Comparison of ENCODE assay signal across 8 cellular contexts in the genomic region with DNA sequence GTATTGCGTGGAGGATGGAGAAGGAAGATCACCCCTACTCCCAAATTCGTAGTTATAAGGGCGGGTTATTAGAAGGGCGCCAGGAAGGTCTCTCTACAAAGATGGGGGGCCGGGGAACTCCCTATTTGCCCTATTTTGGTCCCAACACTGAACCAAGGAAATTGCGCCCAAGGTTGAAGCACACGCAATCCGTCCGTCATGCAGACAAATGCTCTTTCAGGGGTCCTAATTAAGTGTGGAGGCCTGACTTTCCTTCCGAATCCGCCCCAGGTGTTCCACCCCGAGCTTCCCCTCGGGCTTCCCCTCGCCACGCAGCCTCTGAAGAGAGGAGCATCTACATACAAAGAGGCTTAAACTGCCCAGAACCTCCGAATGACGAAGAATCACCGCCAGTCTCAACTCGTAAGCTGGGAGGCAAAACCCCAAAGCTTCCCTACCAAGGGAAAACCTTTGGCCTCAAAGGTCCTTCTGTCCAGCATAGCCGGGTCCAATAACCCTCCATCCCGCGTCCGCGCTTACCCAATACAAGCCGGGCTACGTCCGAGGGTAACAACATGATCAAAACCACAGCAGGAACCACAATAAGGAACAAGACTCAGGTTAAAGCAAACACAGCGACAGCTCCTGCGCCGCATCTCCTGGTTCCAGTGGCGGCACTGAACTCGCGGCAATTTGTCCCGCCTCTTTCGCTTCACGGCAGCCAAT. TPM values are rescaled to one million over a fixed set of nuclear protein-coding genes. Genes with fewer than 3 reads are reported as not detected.
A peak's percentile ranks its signal among the peaks of the same experiment; 100 is the strongest.
DNase-seq lines count a peak whose midpoint lies in the region; ATAC-seq and TF ChIP-seq lines count a peak whose summit lies in the region.

A gene (minus strand): TSS at position 658 of the 705 bp plus-strand sequence. CDS start 102 bp downstream, at position 556.

- no peaks in the 10 kb centered on the region for H3K9me3 Mint-ChIP-seq in Caco-2 (ENCODE audit: unreplicated experiment)
- no peaks in the 10 kb centered on the region for H3K9me3 Mint-ChIP-seq in endodermal cell
- H3K9me3 Mint-ChIP-seq in neural progenitor cell = no peaks in the 10 kb centered on the region

- no peaks in the 10 kb centered on the region for H3K27me3 Mint-ChIP-seq in Caco-2 (ENCODE audit: insufficient read depth, unreplicated experiment)
- no peaks in the 10 kb centered on the region for H3K27me3 Mint-ChIP-seq in endodermal cell (ENCODE audit: insufficient read depth)
- peaks cover 2% of the 10 kb centered on the region for H3K27me3 Mint-ChIP-seq in neural progenitor cell (ENCODE audit: insufficient read depth, low read depth)

- TF ChIP-seq CTCF in Caco-2 (IDR thresholded peaks at IDR 0.05; ENCODE audit: insufficient read depth in 1 of 2, low read depth in 1 of 2, low read length in 1 of 2, severe bottlenecking in 1 of 2, unreplicated experiment in 1 of 2) (no peak), endodermal cell (conservative IDR thresholded peaks at IDR 0.05) (no peak), neural progenitor cell (IDR thresholded peaks at IDR 0.05) (no peak)

- H3K4me1 Mint-ChIP-seq in Caco-2 (ENCODE audit: low read depth, unreplicated experiment) (peaks cover 21% of the 10 kb centered on the region), endodermal cell (peaks cover 36% of the 10 kb centered on the region), neural progenitor cell (peaks cover 35% of the 10 kb centered on the region)

- peak; percentile 1 for ATAC-seq in GM21737 (IDR thresholded peaks at IDR 0.05; ENCODE audit: unreplicated experiment)
- ATAC-seq in GM18868 (IDR thresholded peaks at IDR 0.05; ENCODE audit: unreplicated experiment) = no peak

- H3K9me3 ChIP-seq in Caco-2 (no peaks in the 10 kb centered on the region), SK-N-MC (ENCODE audit: low read depth, low read length) (no peaks in the 10 kb centered on the region), endodermal cell (ENCODE audit: control insufficient read depth, low read length) (no peaks in the 10 kb centered on the region), neural progenitor cell (ENCODE audit: low read depth) (no peaks in the 10 kb centered on the region)

- H3K4me1 ChIP-seq in Caco-2 = peaks cover 19% of the 10 kb centered on the region
- H3K4me1 ChIP-seq in endodermal cell (ENCODE audit: control insufficient read depth, insufficient read depth, low read length) = peaks cover 7% of the 10 kb centered on the region
- H3K4me1 ChIP-seq in neural progenitor cell = peaks cover 40% of the 10 kb centered on the region

- POLR2A ChIA-PET in Caco-2 (lab: Charles Lee) = interaction anchor here (0.5 to 1.6 kb wide), 9 partner anchors 12 to 443 kb away, joined by 4 to 8 read pairs (median 4); a partner anchor contains a TSS

- H3K4me3 Mint-ChIP-seq in Caco-2 (ENCODE audit: unreplicated experiment) = no peak within 1 kb of the TSS
- no peak within 1 kb of the TSS for H3K4me3 Mint-ChIP-seq in endodermal cell
- H3K4me3 Mint-ChIP-seq in neural progenitor cell = no peak within 1 kb of the TSS

- intact Hi-C loops in Caco-2 (cut with micrococcal nuclease; ENCODE audit: unreplicated experiment) = loop anchor here (1.0 to 5.0 kb wide), 7 partner anchors 101 to 371 kb away; a partner anchor contains a TSS

- H3K9ac ChIP-seq in SK-N-MC (ENCODE audit: insufficient read length) (peak within 1 kb of the TSS; percentile 99), endodermal cell (ENCODE audit: extremely low read depth, low read length, poor library complexity, severe bottlenecking) (peak within 1 kb of the TSS; percentile 95), neural progenitor cell (peak within 1 kb of the TSS; percentile 91)

- peaks cover 67% of the 10 kb centered on the region for H4K20me1 ChIP-seq in neural progenitor cell (ENCODE audit: low read depth)

- H3K79me2 ChIP-seq in neural progenitor cell (ENCODE audit: low read depth) = peaks cover 90% of the 10 kb centered on the region

- DNase-seq in Caco-2 (no peak), SK-N-MC (ENCODE audit: low read depth, low spot score) (no peak), endodermal cell (no peak), neural progenitor cell (ENCODE audit: low spot score) (no peak), NCI-H187 treated with DMSO at 0.1 percent for 48 hours (lab: John Stamatoyannopoulos, UW) (no peak), 8988T (no peak)

- H3K27ac ChIP-seq in SK-N-MC (peak within 1 kb of the TSS; percentile 85), endodermal cell (ENCODE audit: low read depth, low read length) (peak within 1 kb of the TSS; percentile 93), neural progenitor cell (peak within 1 kb of the TSS; percentile 96)

- no peaks in the 10 kb centered on the region for H3K27me3 ChIP-seq in Caco-2 (replicated peaks; ENCODE audit: control insufficient read depth, insufficient read depth, low read length)
- H3K27me3 ChIP-seq in endodermal cell (ENCODE audit: control insufficient read depth, insufficient read depth, low read length, poor library complexity, severe bottlenecking) = no peaks in the 10 kb centered on the region
- H3K27me3 ChIP-seq in neural progenitor cell = no peaks in the 10 kb centered on the region

- H3K36me3 Mint-ChIP-seq in Caco-2 (ENCODE audit: insufficient read depth, unreplicated experiment) (peaks cover 24% of the 10 kb centered on the region), endodermal cell (ENCODE audit: low read depth) (no peaks in the 10 kb centered on the region), neural progenitor cell (no peaks in the 10 kb centered on the region)

- TSS peak; percentile 62 for BruUV-seq in Caco-2 (replicated peaks; lab: Mats Ljungman, UMichigan)

- H3K4me2 ChIP-seq in neural progenitor cell = peak within 1 kb of the TSS; percentile 98

- H3K36me3 ChIP-seq in Caco-2 (ENCODE audit: control insufficient read depth, insufficient read depth, low read length) (0 out of 2 replicates have a peak, but pooled peaks cover 1% of the 10 kb centered on the region), SK-N-MC (ENCODE audit: insufficient read depth, low read length) (peaks cover 14% of the 10 kb centered on the region), endodermal cell (ENCODE audit: control insufficient read depth, insufficient read depth, low read length) (no peaks in the 10 kb centered on the region), neural progenitor cell (no peaks in the 10 kb centered on the region)

- H3K27ac Mint-ChIP-seq in Caco-2 (ENCODE audit: unreplicated experiment) (no peak within 1 kb of the TSS), endodermal cell (peak within 1 kb of the TSS; percentile 100), neural progenitor cell (peak within 1 kb of the TSS; percentile 98)

- CTCF ChIA-PET in Caco-2 (lab: Charles Lee) = interaction anchor here (0.5 to 1.9 kb wide), 14 partner anchors 15 to 647 kb away, joined by 3 to 11 read pairs (median 6); a partner anchor contains a TSS

- peaks cover 30% of the 10 kb centered on the region for H3F3A ChIP-seq in neural progenitor cell (ENCODE audit: low read depth)

- WGBS in endodermal cell (ENCODE audit: insufficient coverage in 1 of 2, insufficient read length in 1 of 2), 2 experiments = 0% methylated on average over 19 to 36 of the region's 36 CpGs

- H3K4me3 ChIP-seq in Caco-2 (ENCODE audit: low read depth, low read length) (peak within 1 kb of the TSS; percentile 62), SK-N-MC (peak within 1 kb of the TSS; percentile 100), endodermal cell (ENCODE audit: low read length) (peak within 1 kb of the TSS; percentile 99), neural progenitor cell (peak within 1 kb of the TSS; percentile 86)

- H2AFZ ChIP-seq in neural progenitor cell (replicated peaks) = peak within 1 kb of the TSS; percentile 75

RNA-seq across cellular contexts. Expression of the gene that starts here (rescaled TPM):
- total RNA-seq in Caco-2 (2022) = 29.5 and 31.1 TPM in 2 replicates
- 10 to 100 TPM; 21.8 to 23.8 TPM for total RNA-seq in endodermal cell
- polyA plus RNA-seq in endodermal cell (2013, experiment 1 of 2) = 13.2 TPM
- polyA plus RNA-seq in endodermal cell (2013, experiment 2 of 2) = 13.6 TPM
- 20.8 and 39.2 TPM in 2 replicates for total RNA-seq in neural progenitor cell (ENCODE audit: low replicate concordance)
